34 cellular contexts compared by ENCODE assay signal in genomic region chr10:103868200-103868599, GRCh38.
"Had no signal": no experiment of that assay in that cellular context is flagged by ENCODE, and none has a peak within 500 bp of the region (broad histone marks: within the 10 kb centered on the region; RNA-seq: fewer than 3 reads in every experiment).

No MANE protein-coding gene starts in this region.

- H3K9me3 Mint-ChIP-seq: central memory CD8-positive, alpha-beta T cell had no signal

- H3K27me3 ChIP-seq: ascending aorta, cardiac muscle cell had no signal

- ATAC-seq: activated CD4-positive, alpha-beta T cell treated with anti-CD3 and anti-CD28 coated beads for 36 hours; activated CD4-positive, CD25-positive, alpha-beta regulatory T cell treated with anti-CD3 and anti-CD28 coated beads, Interleukin-2, amount 50 U/mL, for 24 hours; activated CD8-positive, alpha-beta memory T cell treated with anti-CD3 and anti-CD28 coated beads, Interleukin-2, amount 10 ng/mL, durations not matched to agents 7 days and 5 days; activated CD8-positive, alpha-beta T cell treated with anti-CD3 and anti-CD28 coated beads, Interleukin-2, amount 10 ng/mL, durations not matched to agents 7 days and 5 days; activated naive CD8-positive, alpha-beta T cell treated with anti-CD3 and anti-CD28 coated beads, Interleukin-2, amount 50 U/mL, for 24 hours; T-helper 17 cell; WTC11 had no signal

- H3K36me3 ChIP-seq: cardiac muscle cell had no signal

- H3K4me1 ChIP-seq: ascending aorta had no signal

- H3K27ac Mint-ChIP-seq: activated CD4-positive, alpha-beta memory T cell treated with anti-CD3 and anti-CD28 coated beads, Interleukin-2, amount 10 ng/mL, durations not matched to agents 7 days and 5 days; activated CD4-positive, alpha-beta T cell treated with anti-CD3 and anti-CD28 coated beads for 36 hours; activated CD4-positive, alpha-beta T cell treated with anti-CD3 and anti-CD28 coated beads, Interleukin-2, amount 10 ng/mL, durations not matched to agents 7 days and 5 days; activated CD8-positive, alpha-beta memory T cell treated with anti-CD3 and anti-CD28 coated beads, Interleukin-2, amount 10 ng/mL, durations not matched to agents 7 days and 5 days; activated CD8-positive, alpha-beta T cell treated with anti-CD3 and anti-CD28 coated beads, Interleukin-2, amount 10 ng/mL, durations not matched to agents 7 days and 5 days; activated naive CD4-positive, alpha-beta T cell treated with anti-CD3 and anti-CD28 coated beads, Interleukin-2, amount 10 ng/mL, durations not matched to agents 7 days and 5 days; activated naive CD4-positive, alpha-beta T cell treated with anti-CD3 and anti-CD28 coated beads, Interleukin-2, amount 50 U/mL, for 24 hours; activated naive CD8-positive, alpha-beta T cell; activated naive CD8-positive, alpha-beta T cell treated with anti-CD3 and anti-CD28 coated beads, Interleukin-2, amount 10 ng/mL, durations not matched to agents 7 days and 5 days; activated naive CD8-positive, alpha-beta T cell treated with anti-CD3 and anti-CD28 coated beads, Interleukin-2, amount 50 U/mL, for 24 hours; activated T-cell treated with anti-CD3 and anti-CD28 coated beads, Interleukin-2, amount 50 U/mL, for 24 hours; activated T-helper 2 cell treated with anti-CD3 and anti-CD28 coated beads, Interferon-gamma antibody, Interleukin-2, Interleukin-4, amounts not matched to agents 10 μg/mL and 5 μg/mL and 100 μg/mL, durations not matched to agents 14 hours and 24 hours and 36 hours; brain; T-helper 17 cell; WTC11 had no signal

- H3K27me3 Mint-ChIP-seq: activated CD4-positive, alpha-beta T cell treated with anti-CD3 and anti-CD28 coated beads for 36 hours; activated CD8-positive, alpha-beta memory T cell treated with anti-CD3 and anti-CD28 coated beads, Interleukin-2, amount 10 ng/mL, durations not matched to agents 7 days and 5 days; activated naive CD4-positive, alpha-beta T cell treated with anti-CD3 and anti-CD28 coated beads, Interleukin-2, amount 50 U/mL, for 24 hours; activated naive CD8-positive, alpha-beta T cell; activated naive CD8-positive, alpha-beta T cell treated with anti-CD3 and anti-CD28 coated beads, Interleukin-2, amount 50 U/mL, for 24 hours; activated T-cell treated with anti-CD3 and anti-CD28 coated beads, Interleukin-2, amount 50 U/mL, for 24 hours; central memory CD8-positive, alpha-beta T cell; T-helper 17 cell had no signal

- H3K4me3 ChIP-seq: ascending aorta, cardiac muscle cell had no signal

- H3K4me3 Mint-ChIP-seq: activated CD4-positive, alpha-beta memory T cell treated with anti-CD3 and anti-CD28 coated beads, Interleukin-2, amount 10 ng/mL, durations not matched to agents 7 days and 5 days; activated CD4-positive, alpha-beta T cell treated with anti-CD3 and anti-CD28 coated beads for 36 hours; activated CD4-positive, alpha-beta T cell treated with anti-CD3 and anti-CD28 coated beads, Interleukin-2, amount 10 ng/mL, durations not matched to agents 7 days and 5 days; activated CD8-positive, alpha-beta memory T cell treated with anti-CD3 and anti-CD28 coated beads, Interleukin-2, amount 10 ng/mL, durations not matched to agents 7 days and 5 days; activated CD8-positive, alpha-beta T cell treated with anti-CD3 and anti-CD28 coated beads, Interleukin-2, amount 10 ng/mL, durations not matched to agents 7 days and 5 days; activated naive CD4-positive, alpha-beta T cell treated with anti-CD3 and anti-CD28 coated beads, Interleukin-2, amount 10 ng/mL, durations not matched to agents 7 days and 5 days; activated naive CD4-positive, alpha-beta T cell treated with anti-CD3 and anti-CD28 coated beads, Interleukin-2, amount 50 U/mL, for 24 hours; activated naive CD8-positive, alpha-beta T cell; activated naive CD8-positive, alpha-beta T cell treated with anti-CD3 and anti-CD28 coated beads, Interleukin-2, amount 10 ng/mL, durations not matched to agents 7 days and 5 days; activated naive CD8-positive, alpha-beta T cell treated with anti-CD3 and anti-CD28 coated beads, Interleukin-2, amount 50 U/mL, for 24 hours; activated T-cell treated with anti-CD3 and anti-CD28 coated beads, Interleukin-2, amount 50 U/mL, for 24 hours; brain; central memory CD8-positive, alpha-beta T cell; T-helper 17 cell; WTC11 had no signal

- H3K4me1 Mint-ChIP-seq: activated CD4-positive, alpha-beta memory T cell treated with anti-CD3 and anti-CD28 coated beads, Interleukin-2, amount 10 ng/mL, durations not matched to agents 7 days and 5 days; activated CD4-positive, alpha-beta T cell treated with anti-CD3 and anti-CD28 coated beads for 36 hours; activated CD4-positive, alpha-beta T cell treated with anti-CD3 and anti-CD28 coated beads, Interleukin-2, amount 10 ng/mL, durations not matched to agents 7 days and 5 days; activated CD8-positive, alpha-beta memory T cell treated with anti-CD3 and anti-CD28 coated beads, Interleukin-2, amount 10 ng/mL, durations not matched to agents 7 days and 5 days; activated naive CD4-positive, alpha-beta T cell treated with anti-CD3 and anti-CD28 coated beads, Interleukin-2, amount 10 ng/mL, durations not matched to agents 7 days and 5 days; activated naive CD4-positive, alpha-beta T cell treated with anti-CD3 and anti-CD28 coated beads, Interleukin-2, amount 50 U/mL, for 24 hours; activated naive CD8-positive, alpha-beta T cell treated with anti-CD3 and anti-CD28 coated beads, Interleukin-2, amount 10 ng/mL, durations not matched to agents 7 days and 5 days; central memory CD8-positive, alpha-beta T cell had no signal

- DNase-seq: activated CD4-positive, alpha-beta memory T cell treated with anti-CD3 and anti-CD28 coated beads, Interleukin-2, amount 10 ng/mL, durations not matched to agents 7 days and 5 days; activated CD4-positive, alpha-beta T cell treated with anti-CD3 and anti-CD28 coated beads for 1 hour; activated CD4-positive, alpha-beta T cell treated with anti-CD3 and anti-CD28 coated beads for 36 hours; activated CD4-positive, alpha-beta T cell treated with anti-CD3 and anti-CD28 coated beads for 48 hours; activated CD4-positive, alpha-beta T cell treated with anti-CD3 and anti-CD28 coated beads, Interleukin-2, amount 10 ng/mL, durations not matched to agents 7 days and 5 days; activated CD4-positive, alpha-beta T cell treated with anti-CD3 and anti-CD28 coated beads, Interleukin-2, amount 50 U/mL, for 48 hours; activated CD4-positive, CD25-positive, alpha-beta regulatory T cell; activated CD8-positive, alpha-beta memory T cell treated with anti-CD3 and anti-CD28 coated beads for 24 hours; activated CD8-positive, alpha-beta memory T cell treated with anti-CD3 and anti-CD28 coated beads, Interleukin-2, amount 10 ng/mL, durations not matched to agents 7 days and 5 days; activated CD8-positive, alpha-beta memory T cell treated with anti-CD3 and anti-CD28 coated beads, Interleukin-2, amount 50 U/mL, for 48 hours; activated CD8-positive, alpha-beta T cell treated with anti-CD3 and anti-CD28 coated beads, Interleukin-2, amount 10 ng/mL, durations not matched to agents 7 days and 5 days; activated effector memory CD4-positive, alpha-beta T cell treated with Interleukin-2 at 50 U/mL for 16 hours; activated gamma-delta T cell; activated naive CD4-positive, alpha-beta T cell treated with anti-CD3 and anti-CD28 coated beads, Interleukin-2, amount 10 ng/mL, durations not matched to agents 7 days and 5 days; activated naive CD4-positive, alpha-beta T cell treated with Interleukin-2 at 50 U/mL for 16 hours; activated naive CD8-positive, alpha-beta T cell treated with anti-CD3 and anti-CD28 coated beads, Interleukin-2, amount 10 ng/mL, durations not matched to agents 7 days and 5 days; activated naive CD8-positive, alpha-beta T cell treated with anti-CD3 and anti-CD28 coated beads, Interleukin-2, amount 50 U/mL, for 24 hours; activated T-cell treated with anti-CD3 and anti-CD28 coated beads, Interleukin-2, amount 50 U/mL, for 24 hours; activated T-cell treated with anti-CD3 and anti-CD28 coated beads, Interleukin-2, amount 50 U/mL, for 48 hours; amygdala; anterior cingulate cortex; caudate nucleus; cerebellar nuclear complex; T-helper 17 cell had no signal

- H3K27ac ChIP-seq: ascending aorta, cardiac muscle cell, VCaP had no signal
